In genomic region chr12:120998435-120998834, GRCh38 we compare ENCODE assay signal across 26 cellular contexts. TPM values are rescaled to one million over a fixed set of nuclear protein-coding genes. Genes with fewer than 3 reads are reported as not detected.
"Had no signal": no experiment of that assay in that cellular context is flagged by ENCODE, and none has a peak within 500 bp of the region (broad histone marks: within the 10 kb centered on the region; RNA-seq: fewer than 3 reads in every experiment).

No MANE protein-coding gene starts in this region.

- H3K4me3 ChIP-seq: adrenal gland, SK-N-MC had no signal

- H3K27me3 ChIP-seq: adrenal gland had no signal

- ATAC-seq: activated CD4-positive, CD25-positive, alpha-beta regulatory T cell treated with anti-CD3 and anti-CD28 coated beads, Interleukin-2, amount 50 U/mL, for 24 hours; activated CD8-positive, alpha-beta T cell treated with anti-CD3 and anti-CD28 coated beads, Interleukin-2, amount 10 ng/mL, durations not matched to agents 7 days and 5 days; Right ventricle myocardium inferior had no signal

- H3K4me1 ChIP-seq: adrenal gland had no signal

- H3K9me3 ChIP-seq: adrenal gland had no signal

- H3K27ac Mint-ChIP-seq: activated CD8-positive, alpha-beta T cell treated with anti-CD3 and anti-CD28 coated beads, Interleukin-2, amount 10 ng/mL, durations not matched to agents 7 days and 5 days; activated naive CD8-positive, alpha-beta T cell treated with anti-CD3 and anti-CD28 coated beads, Interleukin-2, amount 10 ng/mL, durations not matched to agents 7 days and 5 days had no signal

- H3K27ac ChIP-seq: adrenal gland, SK-N-MC had no signal

- H3K4me3 Mint-ChIP-seq: activated CD8-positive, alpha-beta T cell treated with anti-CD3 and anti-CD28 coated beads, Interleukin-2, amount 10 ng/mL, durations not matched to agents 7 days and 5 days; activated naive CD8-positive, alpha-beta T cell treated with anti-CD3 and anti-CD28 coated beads, Interleukin-2, amount 10 ng/mL, durations not matched to agents 7 days and 5 days had no signal

- DNase-seq: activated CD4-positive, alpha-beta T cell treated with anti-CD3 and anti-CD28 coated beads for 4 hours; activated CD8-positive, alpha-beta memory T cell treated with anti-CD3 and anti-CD28 coated beads, Interleukin-2, amount 50 U/mL, for 48 hours; activated CD8-positive, alpha-beta T cell treated with anti-CD3 and anti-CD28 coated beads, Interleukin-2, amount 10 ng/mL, durations not matched to agents 7 days and 5 days; activated naive CD4-positive, alpha-beta T cell treated with anti-CD3 and anti-CD28 coated beads, Interleukin-2, amount 50 U/mL, for 16 hours; activated naive CD8-positive, alpha-beta T cell treated with anti-CD3 and anti-CD28 coated beads, Interleukin-2, amount 10 ng/mL, durations not matched to agents 7 days and 5 days; activated T-cell treated with anti-CD3 and anti-CD28 coated beads, Interleukin-2, amount 50 U/mL, for 1 hour; adrenal gland; anterior cingulate cortex; NCI-H1048; NCI-H1417; NCI-H1930; NCI-H2171; NCI-H345; NCI-H510A; NCI-H526 treated with DMSO at 0.1 percent for 48 hours; NCI-H82; RPMI8226; SW 1271 had no signal

RNA-seq across cellular contexts. Expression of gene HNF1A, which starts 20.1 kb away (rescaled TPM):
- total RNA-seq: activated CD8-positive, alpha-beta T cell treated with anti-CD3 and anti-CD28 coated beads, Interleukin-2, amount 10 ng/mL, durations not matched to agents 7 days and 5 days; activated naive CD8-positive, alpha-beta T cell treated with anti-CD3 and anti-CD28 coated beads, Interleukin-2, amount 10 ng/mL, durations not matched to agents 7 days and 5 days; cardiac septum; cerebellum; M059J; OCI-LY7; Right ventricle myocardium inferior; T-helper 1 cell treated with Interleukin-12 subunit alpha and Interleukin-12 subunit beta and Interleukin-4 antibody, amounts not matched to agents 30 ng/mL and 1 ng/mL, for 36 hours had no signal
